In the genomic region with DNA sequence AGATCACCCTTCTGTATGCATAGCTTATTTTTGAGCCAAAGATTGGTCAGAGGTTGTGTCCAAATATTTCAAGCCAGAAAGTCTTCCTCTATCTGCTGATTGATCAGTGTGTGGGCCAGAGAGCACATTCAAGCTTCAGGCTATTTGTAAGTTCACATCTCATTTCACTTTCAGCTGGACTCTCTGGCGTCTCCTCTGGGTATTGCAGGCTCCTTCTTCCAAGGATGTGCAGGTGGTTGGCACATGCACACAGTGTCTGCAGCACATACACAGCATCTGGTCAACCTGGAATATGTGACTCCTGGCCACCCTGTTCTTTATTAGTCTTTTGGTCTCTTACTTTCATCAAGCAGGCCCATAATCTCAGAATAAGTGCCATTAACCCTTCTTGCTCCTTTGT, we compare ENCODE assay signal across 17 cellular contexts.
DNase-seq lines count a peak whose midpoint lies in the region; ATAC-seq, FAIRE-seq and TF ChIP-seq lines count a peak whose summit lies in the region.
"Had no signal": no experiment of that assay in that cellular context is flagged by ENCODE, and none has a peak within 500 bp of the region (broad histone marks: within the 10 kb centered on the region; RNA-seq: fewer than 3 reads in every experiment).

No MANE protein-coding gene starts in this region.

- FAIRE-seq in GM12878 (lab: Jason Lieb, UNC), result no peak

- no peak overlapping the region for H3K4ac ChIP-seq in mesendoderm (ENCODE audit: low read depth, low read length)

- H3K4me2 ChIP-seq in GM12878 (ENCODE audit: control insufficient read depth, insufficient read depth) (no peak overlapping the region), mesendoderm (ENCODE audit: low read length) (no peak overlapping the region)

- H3K56ac ChIP-seq in mesendoderm (ENCODE audit: low read length), result no peak overlapping the region

- POLR2A ChIA-PET in GM12878 (lab: Charles Lee) (no interaction called here), T-cell (lab: Charles Lee) (no interaction called here)

- no peak overlapping the region for H3K27ac Mint-ChIP-seq in T-cell
- H3K27ac Mint-ChIP-seq: activated CD4-positive, alpha-beta T cell treated with anti-CD3 and anti-CD28 coated beads for 36 hours; CD4-positive, alpha-beta memory T cell; naive thymus-derived CD4-positive, alpha-beta T cell; stimulated activated naive CD8-positive, alpha-beta T cell treated with anti-CD3 and anti-CD28 coated beads, Interleukin-15, Interleukin-2, amounts not matched to agents 100 ng/mL and 50 ng/mL, for 24 hours had no signal

- no peaks in the 10 kb centered on the region for H4K20me1 ChIP-seq in GM12878 (ENCODE audit: control insufficient read depth, insufficient read depth)

- ATAC-seq in GM12878 (peak; percentile 61; the same call in 2 of the 3 replicates), heart right ventricle (no peak), T-cell (replicated peaks in 1 of 4) (no peak)
- ATAC-seq: activated CD4-positive, alpha-beta T cell treated with anti-CD3 and anti-CD28 coated beads for 36 hours; left cardiac atrium; naive thymus-derived CD4-positive, alpha-beta T cell had no signal

- no peak overlapping the region for H2BK120ac ChIP-seq in mesendoderm (ENCODE audit: low read depth, low read length)

- SMC1A ChIA-PET in GM12878 (lab: Charles Lee; ENCODE audit: uncharacterized antibody, unreplicated experiment), result no interaction called here

- H3K4me3 Mint-ChIP-seq in T-cell, result no peak overlapping the region
- H3K4me3 Mint-ChIP-seq: activated CD4-positive, alpha-beta T cell treated with anti-CD3 and anti-CD28 coated beads for 36 hours; CD4-positive, alpha-beta memory T cell; naive thymus-derived CD4-positive, alpha-beta T cell; stimulated activated naive CD8-positive, alpha-beta T cell treated with anti-CD3 and anti-CD28 coated beads, Interleukin-15, Interleukin-2, amounts not matched to agents 100 ng/mL and 50 ng/mL, for 24 hours had no signal

- TF ChIP-seq CTCF in GM06990 (IDR thresholded peaks at IDR 0.05; ENCODE audit: insufficient read depth, low read length, poor library complexity, severe bottlenecking), result peak; percentile 35
- TF ChIP-seq CTCF in LNCAP (IDR thresholded peaks at IDR 0.05), result peak; percentile 25; the same call in 1 of the 2 replicates
- peak in 2 of 3 experiments; percentile 5 to 21; a peak in 1 of 6 replicates for TF ChIP-seq CTCF in GM12878 (IDR thresholded peaks at IDR 0.05 in 2 of 3, conservative IDR thresholded peaks at IDR 0.05 in 1 of 3; ENCODE audit: control insufficient read depth in 2 of 3, extremely low read depth in 1 of 3, insufficient read depth in 1 of 3, low read depth in 3 of 3, low read length in 3 of 3)
- no peak for TF ChIP-seq CTCF in heart right ventricle (IDR thresholded peaks at IDR 0.05)

- no peak overlapping the region for H3K23ac ChIP-seq in mesendoderm (ENCODE audit: low read length)

- no peak overlapping the region for H2AFZ ChIP-seq in GM12878 (ENCODE audit: control insufficient read depth, low read depth, low read length)

- peaks cover 0 to 10% (median 0%) of the 10 kb centered on the region in 3 donors for H3K9me3 Mint-ChIP-seq in T-cell
- H3K9me3 Mint-ChIP-seq: CD4-positive, alpha-beta memory T cell; stimulated activated naive CD8-positive, alpha-beta T cell treated with anti-CD3 and anti-CD28 coated beads, Interleukin-15, Interleukin-2, amounts not matched to agents 100 ng/mL and 50 ng/mL, for 24 hours had no signal

- H3K4me1 ChIP-seq in GM12878 (ENCODE audit: control insufficient read depth, insufficient read depth, low read length) (no peaks in the 10 kb centered on the region), mesendoderm (ENCODE audit: control insufficient read depth, low read depth, low read length) (no peaks in the 10 kb centered on the region), heart right ventricle (no peaks in the 10 kb centered on the region)
- H3K4me1 ChIP-seq: sigmoid colon had no signal

- no peak overlapping the region for H2AK5ac ChIP-seq in mesendoderm (ENCODE audit: low read length)

- no peak overlapping the region for H3K4me3 ChIP-seq in GM06990 (replicated peaks; ENCODE audit: low read depth, low read length)
- no peak overlapping the region for H3K4me3 ChIP-seq in GM12878
- no peak overlapping the region for H3K4me3 ChIP-seq in mesendoderm (ENCODE audit: low read length)
- H3K4me3 ChIP-seq in heart right ventricle, result no peak overlapping the region
- H3K4me3 ChIP-seq: sigmoid colon had no signal

- DNase-seq in GM06990 (ENCODE audit: extremely low read depth, insufficient read length), result no peak
- no peak for DNase-seq in GM12878 (ENCODE audit: low read depth, low spot score)
- DNase-seq in mesendoderm, result peak; percentile 15
- DNase-seq in NCI-H1092 (lab: John Stamatoyannopoulos, UW), result no peak
- DNase-seq in heart right ventricle, result no peak
- no peak for DNase-seq in GM19240 (ENCODE audit: insufficient read length, low spot score)
- no peak for DNase-seq in T-cell
- DNase-seq: activated CD4-positive, alpha-beta T cell treated with anti-CD3 and anti-CD28 coated beads for 36 hours; activated T-cell treated with anti-CD3 and anti-CD28 coated beads, Interleukin-2, amount 50 U/mL, for 48 hours; anterior cingulate cortex; CD4-positive, alpha-beta memory T cell; effector CD4-positive, alpha-beta T cell; left cardiac atrium; naive thymus-derived CD4-positive, alpha-beta T cell; sigmoid colon had no signal

- no peak overlapping the region for H3K27ac ChIP-seq in GM12878 (ENCODE audit: control insufficient read depth, insufficient read depth)
- no peak overlapping the region for H3K27ac ChIP-seq in mesendoderm (ENCODE audit: low read depth, low read length)
- no peak overlapping the region for H3K27ac ChIP-seq in heart right ventricle
- H3K27ac ChIP-seq: sigmoid colon had no signal

- H3K4me1 Mint-ChIP-seq in T-cell, result no peaks in the 10 kb centered on the region
- H3K4me1 Mint-ChIP-seq: activated CD4-positive, alpha-beta T cell treated with anti-CD3 and anti-CD28 coated beads for 36 hours; CD4-positive, alpha-beta memory T cell; naive thymus-derived CD4-positive, alpha-beta T cell had no signal

- no peaks in the 10 kb centered on the region for H3K79me1 ChIP-seq in mesendoderm (ENCODE audit: low read length)

- RAD21 ChIA-PET in GM12878 (lab: Charles Lee; ENCODE audit: unreplicated experiment), result no interaction called here

- H4K5ac ChIP-seq in mesendoderm (ENCODE audit: low read length), result no peak overlapping the region

- H3K9me3 ChIP-seq in GM12878 (replicated peaks; ENCODE audit: control insufficient read depth, insufficient read depth, low read length), result no peaks in the 10 kb centered on the region
- H3K9me3 ChIP-seq in heart right ventricle, result no peaks in the 10 kb centered on the region
- H3K9me3 ChIP-seq: sigmoid colon had no signal

- no peaks in the 10 kb centered on the region for H3K36me3 ChIP-seq in GM06990 (ENCODE audit: control insufficient read depth, insufficient read depth, low read length)
- H3K36me3 ChIP-seq in GM12878 (ENCODE audit: control insufficient read depth in 2 of 2, insufficient read depth in 2 of 2, low read length in 1 of 2), result no peaks in the 10 kb centered on the region
- no peaks in the 10 kb centered on the region for H3K36me3 ChIP-seq in mesendoderm (ENCODE audit: control insufficient read depth, insufficient read depth, low read length)
- H3K36me3 ChIP-seq in heart right ventricle, result no peaks in the 10 kb centered on the region
- H3K36me3 ChIP-seq: sigmoid colon had no signal

- no peaks in the 10 kb centered on the region for H3K27me3 Mint-ChIP-seq in T-cell
- H3K27me3 Mint-ChIP-seq: activated CD4-positive, alpha-beta T cell treated with anti-CD3 and anti-CD28 coated beads for 36 hours; CD4-positive, alpha-beta memory T cell; naive thymus-derived CD4-positive, alpha-beta T cell; stimulated activated naive CD8-positive, alpha-beta T cell treated with anti-CD3 and anti-CD28 coated beads, Interleukin-15, Interleukin-2, amounts not matched to agents 100 ng/mL and 50 ng/mL, for 24 hours had no signal

- no peak overlapping the region for H3K18ac ChIP-seq in mesendoderm (ENCODE audit: low read length)

- no TSS peak for BruUV-seq in GM12878 (replicated peaks; lab: Mats Ljungman, UMichigan)

- H3K27me3 ChIP-seq in GM06990 (replicated peaks; ENCODE audit: control insufficient read depth, insufficient read depth, low read length) (no peaks in the 10 kb centered on the region), GM12878 (replicated peaks in 1 of 2; ENCODE audit: control insufficient read depth in 2 of 2, insufficient read depth in 2 of 2, low read length in 1 of 2) (no peaks in the 10 kb centered on the region), mesendoderm (ENCODE audit: insufficient read depth, low read length, poor library complexity) (no peaks in the 10 kb centered on the region), heart right ventricle (no peaks in the 10 kb centered on the region)
- H3K27me3 ChIP-seq: sigmoid colon had no signal

- no peak for TF ChIP-seq RAD21 in GM12878 (IDR thresholded peaks at IDR 0.05; ENCODE audit: insufficient read depth, low read depth, low read length)

- H3K79me2 ChIP-seq in GM12878 (ENCODE audit: control insufficient read depth, insufficient read depth, low read length) (no peaks in the 10 kb centered on the region), mesendoderm (ENCODE audit: control insufficient read depth, insufficient read depth, low read length) (no peaks in the 10 kb centered on the region)

- 0% methylated on average over 1 of the region's 1 CpG for WGBS in GM12878 (ENCODE audit: insufficient coverage, insufficient replicate concordance, low lambda C conversion rate, missing lambda C conversion rate)
- no CpG with 5 or more reads among the region's 1 CpG for WGBS in mesendoderm (ENCODE audit: extremely low coverage, insufficient coverage, low lambda C conversion rate)
- 39 to 67% methylated on average over 1 of the region's 1 CpG for WGBS in heart right ventricle, 2 donors

- intact Hi-C loops in GM12878 (cut with micrococcal nuclease; ENCODE audit: unreplicated experiment) (loop anchor here (5.0 kb wide), 1 partner anchor 465 kb away; no protein-coding TSS in a partner anchor), heart right ventricle (cut with DNase I) (no loop called here)

- H3K9ac ChIP-seq in GM12878 (ENCODE audit: control insufficient read depth, insufficient read depth, low read length), result no peak overlapping the region
- H3K9ac ChIP-seq in mesendoderm (ENCODE audit: low read length), result no peak overlapping the region

- H2BK5ac ChIP-seq in mesendoderm (ENCODE audit: low read length), result no peak overlapping the region

- no peak for TF ChIP-seq POLR2A in GM12878 (IDR thresholded peaks at IDR 0.05; ENCODE audit: low read depth, low read length)

- no peaks in the 10 kb centered on the region for H3K36me3 Mint-ChIP-seq in T-cell
- H3K36me3 Mint-ChIP-seq: CD4-positive, alpha-beta memory T cell; naive thymus-derived CD4-positive, alpha-beta T cell had no signal

- H4K8ac ChIP-seq in mesendoderm (ENCODE audit: low read depth, low read length), result no peak overlapping the region

- CTCF ChIA-PET in GM12878 (lab: Yijun Ruan, JAX), result no interaction called here
- CTCF ChIA-PET in T-cell (lab: Charles Lee), result no interaction called here

- no peak overlapping the region for H2BK15ac ChIP-seq in mesendoderm (replicated peaks; ENCODE audit: low read depth)

- TF ChIP-seq EP300 in GM12878 (IDR thresholded peaks at IDR 0.05; ENCODE audit: borderline replicate concordance in 1 of 2, control insufficient read depth in 1 of 2, low read depth in 2 of 2, low read length in 2 of 2), result no peak

- in situ Hi-C loops in GM12878 (cut with MboI), result no loop called here

TF ChIP-seq in GM12878, 131 proteins besides CTCF, POLR2A, EP300 and RAD21 (continues in another document):
- no peak for TF ChIP-seq ZSCAN29 (IDR thresholded peaks at IDR 0.05)

Comparison
In these comparisons a context has a peak if more than half of its experiments do, and no peak if none do; other contexts are left out.
1. CTCF ChIP-seq: peak in GM06990 (single experiment), LNCAP (single experiment) and GM12878 (2 of 3); none in heart right ventricle (0 of 9).